ENCODE assay signal across 1 cellular context in the genomic region with DNA sequence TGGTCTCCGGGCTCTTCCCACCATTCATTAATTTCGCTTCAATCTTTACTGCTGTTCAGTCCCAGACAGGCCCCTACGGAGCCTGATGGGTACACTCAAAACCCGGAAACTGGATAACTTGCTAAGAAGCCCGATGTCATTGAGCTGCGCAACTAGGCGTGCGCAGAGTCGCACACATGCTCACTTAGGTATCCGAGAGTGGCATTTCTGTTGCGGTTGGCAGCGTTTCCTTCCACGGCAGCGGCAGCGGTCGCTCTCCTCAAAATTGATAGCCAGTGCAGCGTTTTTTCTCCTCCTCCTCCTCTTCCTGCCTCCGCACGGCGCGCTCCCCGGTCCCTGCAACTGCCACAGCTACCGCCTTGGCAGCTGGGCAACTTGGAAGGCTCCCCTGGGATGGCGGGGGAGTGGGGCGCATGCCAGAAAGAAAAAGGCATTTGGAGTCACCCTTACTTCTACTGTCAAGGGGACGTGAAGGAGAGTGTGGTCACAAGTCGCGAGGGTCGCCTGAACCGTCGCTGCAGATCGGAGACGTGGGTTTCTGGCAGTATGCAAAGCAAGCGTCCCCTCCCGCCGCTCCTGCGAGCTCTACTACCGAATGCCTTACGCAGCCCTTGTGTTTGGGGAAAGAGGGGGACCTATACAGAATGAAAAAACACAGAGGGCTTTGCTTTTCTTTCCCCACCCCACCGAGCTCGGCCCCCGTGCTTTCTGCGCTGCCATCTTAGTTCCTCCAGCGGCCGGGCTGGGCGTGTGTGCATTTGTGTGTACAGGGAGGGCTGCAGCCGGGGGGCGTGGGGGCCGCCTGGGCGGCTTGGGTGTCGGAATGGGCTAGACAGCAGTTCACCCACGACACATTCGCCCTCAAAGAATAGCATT.
TF ChIP-seq lines count a peak whose summit lies in the region.

No MANE protein-coding gene starts in this region.

TF ChIP-seq in SK-N-SH, 30 proteins besides CTCF, POLR2A, EP300 and RAD21 (continued from another document):
- TF ChIP-seq REST (IDR thresholded peaks at IDR 0.05; ENCODE audit: low read depth, low read length) (no peak), MEF2A (IDR thresholded peaks at IDR 0.05; ENCODE audit: borderline replicate concordance, low read depth) (no peak), FOSL2 (IDR thresholded peaks at IDR 0.05; ENCODE audit: borderline replicate concordance, low read depth) (no peak), RXRA (IDR thresholded peaks at IDR 0.05; ENCODE audit: borderline replicate concordance, low read depth) (no peak), FOXM1 (IDR thresholded peaks at IDR 0.05; ENCODE audit: low read depth) (no peak), MXI1 (IDR thresholded peaks at IDR 0.05; ENCODE audit: low read depth, low read length) (peak; percentile 96), ELF1 (IDR thresholded peaks at IDR 0.05) (no peak), TEAD4 (IDR thresholded peaks at IDR 0.05; ENCODE audit: borderline replicate concordance, insufficient read depth) (no peak), GABPA (IDR thresholded peaks at IDR 0.05; ENCODE audit: low read depth) (0 out of 2 replicates have a peak, but pooled peaks have one; percentile 34), GATA2 (CRISPR knock-in tag; IDR thresholded peaks at IDR 0.05) (no peak), TAF1 (IDR thresholded peaks at IDR 0.05; ENCODE audit: borderline replicate concordance, low read depth, low read length) (peak; percentile 51; the same call in 1 of the 2 replicates), EZH2phosphoT487 (IDR thresholded peaks at IDR 0.05; ENCODE audit: borderline replicate concordance, low read depth) (no peak), SIN3A (IDR thresholded peaks at IDR 0.05; ENCODE audit: borderline replicate concordance, low read depth, low read length) (peak; percentile 82), SMC3 (IDR thresholded peaks at IDR 0.05; ENCODE audit: low read depth, low read length) (no peak), YY1 (IDR thresholded peaks at IDR 0.05; ENCODE audit: low read depth) (peak; percentile 82), FOXJ3 (CRISPR knock-in tag; IDR thresholded peaks at IDR 0.05) (no peak), USF2 (IDR thresholded peaks at IDR 0.05; ENCODE audit: borderline replicate concordance, low read depth, low read length) (no peak), USF1 (IDR thresholded peaks at IDR 0.05; ENCODE audit: borderline replicate concordance, low read depth) (no peak), JUND (IDR thresholded peaks at IDR 0.05) (peak; percentile 77), TCF12 (IDR thresholded peaks at IDR 0.05) (no peak; the same call in 1 of the 2 replicates)
- TF ChIP-seq, protein P1, sequence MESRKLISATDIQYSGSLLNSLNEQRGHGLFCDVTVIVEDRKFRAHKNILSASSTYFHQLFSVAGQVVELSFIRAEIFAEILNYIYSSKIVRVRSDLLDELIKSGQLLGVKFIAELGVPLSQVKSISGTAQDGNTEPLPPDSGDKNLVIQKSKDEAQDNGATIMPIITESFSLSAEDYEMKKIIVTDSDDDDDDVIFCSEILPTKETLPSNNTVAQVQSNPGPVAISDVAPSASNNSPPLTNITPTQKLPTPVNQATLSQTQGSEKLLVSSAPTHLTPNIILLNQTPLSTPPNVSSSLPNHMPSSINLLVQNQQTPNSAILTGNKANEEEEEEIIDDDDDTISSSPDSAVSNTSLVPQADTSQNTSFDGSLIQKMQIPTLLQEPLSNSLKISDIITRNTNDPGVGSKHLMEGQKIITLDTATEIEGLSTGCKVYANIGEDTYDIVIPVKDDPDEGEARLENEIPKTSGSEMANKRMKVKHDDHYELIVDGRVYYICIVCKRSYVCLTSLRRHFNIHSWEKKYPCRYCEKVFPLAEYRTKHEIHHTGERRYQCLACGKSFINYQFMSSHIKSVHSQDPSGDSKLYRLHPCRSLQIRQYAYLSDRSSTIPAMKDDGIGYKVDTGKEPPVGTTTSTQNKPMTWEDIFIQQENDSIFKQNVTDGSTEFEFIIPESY (IDR thresholded peaks at IDR 0.05; ENCODE audit: borderline replicate concordance, low read depth): no peak
- TF ChIP-seq, protein P2, sequence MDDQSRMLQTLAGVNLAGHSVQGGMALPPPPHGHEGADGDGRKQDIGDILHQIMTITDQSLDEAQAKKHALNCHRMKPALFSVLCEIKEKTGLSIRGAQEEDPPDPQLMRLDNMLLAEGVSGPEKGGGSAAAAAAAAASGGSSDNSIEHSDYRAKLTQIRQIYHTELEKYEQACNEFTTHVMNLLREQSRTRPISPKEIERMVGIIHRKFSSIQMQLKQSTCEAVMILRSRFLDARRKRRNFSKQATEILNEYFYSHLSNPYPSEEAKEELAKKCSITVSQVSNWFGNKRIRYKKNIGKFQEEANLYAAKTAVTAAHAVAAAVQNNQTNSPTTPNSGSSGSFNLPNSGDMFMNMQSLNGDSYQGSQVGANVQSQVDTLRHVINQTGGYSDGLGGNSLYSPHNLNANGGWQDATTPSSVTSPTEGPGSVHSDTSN (IDR thresholded peaks at IDR 0.05): peak; percentile 39
- TF ChIP-seq, protein P3, sequence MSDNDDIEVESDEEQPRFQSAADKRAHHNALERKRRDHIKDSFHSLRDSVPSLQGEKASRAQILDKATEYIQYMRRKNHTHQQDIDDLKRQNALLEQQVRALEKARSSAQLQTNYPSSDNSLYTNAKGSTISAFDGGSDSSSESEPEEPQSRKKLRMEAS (IDR thresholded peaks at IDR 0.05; ENCODE audit: low read depth): peak; percentile 77; the same call in 1 of the 2 replicates
- TF ChIP-seq, protein P4, sequence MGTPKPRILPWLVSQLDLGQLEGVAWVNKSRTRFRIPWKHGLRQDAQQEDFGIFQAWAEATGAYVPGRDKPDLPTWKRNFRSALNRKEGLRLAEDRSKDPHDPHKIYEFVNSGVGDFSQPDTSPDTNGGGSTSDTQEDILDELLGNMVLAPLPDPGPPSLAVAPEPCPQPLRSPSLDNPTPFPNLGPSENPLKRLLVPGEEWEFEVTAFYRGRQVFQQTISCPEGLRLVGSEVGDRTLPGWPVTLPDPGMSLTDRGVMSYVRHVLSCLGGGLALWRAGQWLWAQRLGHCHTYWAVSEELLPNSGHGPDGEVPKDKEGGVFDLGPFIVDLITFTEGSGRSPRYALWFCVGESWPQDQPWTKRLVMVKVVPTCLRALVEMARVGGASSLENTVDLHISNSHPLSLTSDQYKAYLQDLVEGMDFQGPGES (IDR thresholded peaks at IDR 0.05; ENCODE audit: low read depth, low read length): no peak
TF ChIP-seq in SK-N-SH: peak in this region for 14.
